ENCODE assay signal across 19 cellular contexts in the genomic region with DNA sequence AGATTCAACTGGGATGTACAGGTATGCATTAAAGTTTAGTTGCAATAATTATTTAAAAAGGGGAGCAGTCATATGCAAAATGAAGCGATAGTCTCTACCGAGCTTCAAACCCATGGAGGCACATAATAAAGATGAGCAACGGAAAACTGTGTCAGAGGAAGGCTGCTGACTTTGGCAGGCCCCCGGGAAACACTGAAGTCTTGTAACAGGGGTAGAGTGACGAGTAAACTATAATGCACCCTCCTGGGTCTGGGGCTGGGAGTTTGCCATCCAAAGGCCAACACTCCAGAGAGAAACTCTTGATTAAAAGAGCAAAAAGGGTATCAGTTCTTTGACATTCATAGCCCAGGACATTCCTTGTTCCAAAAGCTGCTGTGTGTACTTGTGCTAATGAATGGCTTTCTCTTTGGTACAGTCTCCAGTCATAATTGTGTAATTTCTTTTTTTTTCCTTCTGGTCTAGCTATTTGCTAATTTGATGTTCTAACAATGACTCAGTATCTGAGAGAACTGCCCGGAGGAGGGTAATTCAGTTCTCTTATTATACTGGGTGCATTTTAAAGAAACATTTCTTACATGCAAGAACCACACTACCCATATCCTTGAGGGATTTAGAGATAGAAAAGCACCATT.
DNase-seq lines count a peak whose midpoint lies in the region; ATAC-seq and TF ChIP-seq lines count a peak whose summit lies in the region.
"Had no signal": no experiment of that assay in that cellular context is flagged by ENCODE, and none has a peak within 500 bp of the region (broad histone marks: within the 10 kb centered on the region; RNA-seq: fewer than 3 reads in every experiment).

No MANE protein-coding gene starts in this region.

- ATAC-seq in SK-N-SH treated with all-trans-retinoic acid at 6 μM for 48 hours: peak; percentile 34
- no peak for ATAC-seq in HG03442 (IDR thresholded peaks at IDR 0.05; ENCODE audit: unreplicated experiment)
- ATAC-seq: activated naive CD8-positive, alpha-beta T cell treated with anti-CD3 and anti-CD28 coated beads, Interleukin-2, amount 50 U/mL, for 24 hours; left lobe of liver had no signal

- no peaks in the 10 kb centered on the region for H3K9me3 ChIP-seq in HAP-1
- H3K9me3 ChIP-seq: MG63 had no signal

- H3K4me3 ChIP-seq in skeletal muscle cell (ENCODE audit: low read depth, low read length): no peak overlapping the region
- H3K4me3 ChIP-seq in HAP-1: no peak overlapping the region
- H3K4me3 ChIP-seq: MG63 had no signal

- DNase-seq in GM03348 (ENCODE audit: low spot score) (peak; percentile 81), fibroblast of the conjunctiva (ENCODE audit: low read depth) (peak; percentile 27), skeletal muscle cell (ENCODE audit: low read depth) (peak; percentile 45), NCI-H82 treated with DMSO at 0.1 percent for 48 hours (lab: John Stamatoyannopoulos, UW; ENCODE audit: unreplicated experiment) (no peak), globus pallidus (ENCODE audit: low spot score) (no peak), HAP-1 (ENCODE audit: low spot score in 2 of 2) (no peak)
- DNase-seq: activated CD8-positive, alpha-beta memory T cell treated with anti-CD3 and anti-CD28 coated beads, Interleukin-2, amount 50 U/mL, for 48 hours; activated naive CD8-positive, alpha-beta T cell treated with anti-CD3 and anti-CD28 coated beads, Interleukin-2, amount 50 U/mL, for 24 hours; DMS79; MG63; NCI-H510A treated with DMSO at 0.1 percent for 48 hours; Right ventricle myocardium superior; stimulated activated CD4-positive, alpha-beta T cell treated with anti-CD3 and anti-CD28 coated beads, Interleukin-4, amount 100 ng/mL, for 1 hour; stimulated activated naive CD4-positive, alpha-beta T cell treated with Interleukin-2 at 50 U/mL for 16 hours; WERI-Rb-1 had no signal

- H3K27me3 ChIP-seq in HAP-1 (ENCODE audit: low read depth): no peaks in the 10 kb centered on the region
- H3K27me3 ChIP-seq: MG63 had no signal

- no peaks in the 10 kb centered on the region for H3K36me3 ChIP-seq in HAP-1 (replicated peaks)
- H3K36me3 ChIP-seq: MG63 had no signal

- in situ Hi-C loops in HAP-1 (cut with MboI; ENCODE audit: low sequenced_read_pairs): no loop called here

- H3K4me1 ChIP-seq in HAP-1: no peaks in the 10 kb centered on the region
- H3K4me1 ChIP-seq: parathyroid adenoma had no signal

TF ChIP-seq in SK-N-SH treated with all-trans-retinoic acid at 6 μM for 48 hours, 23 proteins besides CTCF, POLR2A, EP300 and RAD21:
- TF ChIP-seq, protein P1, sequence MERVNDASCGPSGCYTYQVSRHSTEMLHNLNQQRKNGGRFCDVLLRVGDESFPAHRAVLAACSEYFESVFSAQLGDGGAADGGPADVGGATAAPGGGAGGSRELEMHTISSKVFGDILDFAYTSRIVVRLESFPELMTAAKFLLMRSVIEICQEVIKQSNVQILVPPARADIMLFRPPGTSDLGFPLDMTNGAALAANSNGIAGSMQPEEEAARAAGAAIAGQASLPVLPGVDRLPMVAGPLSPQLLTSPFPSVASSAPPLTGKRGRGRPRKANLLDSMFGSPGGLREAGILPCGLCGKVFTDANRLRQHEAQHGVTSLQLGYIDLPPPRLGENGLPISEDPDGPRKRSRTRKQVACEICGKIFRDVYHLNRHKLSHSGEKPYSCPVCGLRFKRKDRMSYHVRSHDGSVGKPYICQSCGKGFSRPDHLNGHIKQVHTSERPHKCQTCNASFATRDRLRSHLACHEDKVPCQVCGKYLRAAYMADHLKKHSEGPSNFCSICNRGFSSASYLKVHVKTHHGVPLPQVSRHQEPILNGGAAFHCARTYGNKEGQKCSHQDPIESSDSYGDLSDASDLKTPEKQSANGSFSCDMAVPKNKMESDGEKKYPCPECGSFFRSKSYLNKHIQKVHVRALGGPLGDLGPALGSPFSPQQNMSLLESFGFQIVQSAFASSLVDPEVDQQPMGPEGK (CRISPR knock-in tag; IDR thresholded peaks at IDR 0.05; ENCODE audit: borderline replicate concordance): no peak
- TF ChIP-seq ISL1 (CRISPR knock-in tag; IDR thresholded peaks at IDR 0.05): peak; percentile 42; the same call in 1 of the 2 replicates

Comparison
In these comparisons a context has a peak if more than half of its experiments do, and no peak if none do; other contexts are left out.
1. DNase-seq: peak in GM03348 (single experiment), fibroblast of the conjunctiva (single experiment) and skeletal muscle cell (single experiment); none in NCI-H82 treated with DMSO at 0.1 percent for 48 hours (single experiment), globus pallidus (single experiment) and HAP-1 (0 of 2).